Comparison of ENCODE assay signal across 14 cellular contexts in the genomic region with DNA sequence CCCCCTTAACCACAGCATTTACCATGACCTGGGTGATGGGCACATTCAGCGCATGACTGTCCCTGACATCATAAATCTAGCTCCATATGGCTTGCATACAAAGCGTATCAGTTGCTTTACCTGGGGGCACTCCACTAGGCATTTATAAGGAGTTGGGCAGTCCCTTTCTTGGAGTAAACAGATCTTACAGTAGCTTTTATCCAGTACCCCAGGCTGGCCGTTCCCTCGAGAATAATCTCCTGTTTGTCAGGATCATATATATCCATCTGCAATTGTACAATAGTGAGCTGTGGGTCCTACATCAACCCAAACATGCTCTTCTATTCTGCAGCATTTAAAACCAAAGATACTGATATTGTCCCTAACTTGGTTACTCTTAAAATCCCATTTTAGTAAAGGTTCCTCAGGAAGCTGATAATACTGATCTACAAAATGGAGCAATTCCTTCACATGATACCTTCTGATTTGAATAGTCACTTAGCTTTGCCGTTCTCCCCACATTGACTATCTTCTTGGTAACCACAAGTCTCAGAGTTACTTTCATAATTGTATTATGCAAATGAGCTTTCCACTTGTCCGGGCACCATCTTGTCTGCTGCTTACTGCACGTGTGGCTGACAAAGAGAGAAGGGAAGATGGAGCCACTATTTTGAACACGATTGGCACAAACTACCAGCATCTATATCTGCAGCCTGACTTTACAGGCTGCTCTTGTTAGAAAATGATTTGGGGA.
DNase-seq lines count a peak whose midpoint lies in the region; ATAC-seq lines count a peak whose summit lies in the region.
"Had no signal": no experiment of that assay in that cellular context is flagged by ENCODE, and none has a peak within 500 bp of the region (broad histone marks: within the 10 kb centered on the region; RNA-seq: fewer than 3 reads in every experiment).

No MANE protein-coding gene starts in this region.

- H3F3A ChIP-seq in GM23248 (ENCODE audit: insufficient read depth) = no peaks in the 10 kb centered on the region

- no peaks in the 10 kb centered on the region for H3K9me3 ChIP-seq in GM23248 (ENCODE audit: low read depth)
- H3K9me3 ChIP-seq: prostate gland had no signal

- H3K9ac ChIP-seq in GM23248 = no peak overlapping the region

- DNase-seq in GM23248 = no peak
- DNase-seq in NCI-H2029 (lab: John Stamatoyannopoulos, UW) = no peak
- no peak for DNase-seq in cortex of kidney (lab: John Stamatoyannopoulos, UW)
- no peak for DNase-seq in activated CD4-positive, alpha-beta T cell treated with anti-CD3 and anti-CD28 coated beads for 4 hours
- DNase-seq: COR-L47, Karpas-422, NCI-H187, NCI-H82 had no signal

- H3K4me1 ChIP-seq in GM23248 (ENCODE audit: insufficient read depth) = no peaks in the 10 kb centered on the region
- H3K4me1 ChIP-seq: prostate gland had no signal

- H3K9me2 ChIP-seq in GM23248 (ENCODE audit: insufficient read depth) = no peaks in the 10 kb centered on the region

- H3K79me2 ChIP-seq in GM23248 (ENCODE audit: insufficient read depth) = no peaks in the 10 kb centered on the region

- H3K4me3 ChIP-seq in GM23248 = no peak overlapping the region
- H3K4me3 ChIP-seq: prostate gland had no signal

- H3K27ac ChIP-seq in GM23248 = no peak overlapping the region
- H3K27ac ChIP-seq: epithelial cell of prostate, prostate gland had no signal

- no peak overlapping the region for H3K4me2 ChIP-seq in GM23248 (ENCODE audit: unreplicated experiment)

- no peaks in the 10 kb centered on the region for H3K27me3 ChIP-seq in GM23248 (replicated peaks; ENCODE audit: insufficient read depth)

- H2AFZ ChIP-seq in GM23248 = no peak overlapping the region

- ATAC-seq in GM18498 (IDR thresholded peaks at IDR 0.05; ENCODE audit: unreplicated experiment) (peak; percentile 89), GM19395 (IDR thresholded peaks at IDR 0.05; ENCODE audit: unreplicated experiment) (peak; percentile 93), HG02798 (IDR thresholded peaks at IDR 0.05; ENCODE audit: poor library complexity, unreplicated experiment) (peak; percentile 91), HG03457 (IDR thresholded peaks at IDR 0.05; ENCODE audit: unreplicated experiment) (peak; percentile 85)

- WGBS in GM23248 (ENCODE audit: low coverage in 1 of 2, low lambda C conversion rate in 2 of 2, missing lambda C conversion rate in 2 of 2), 2 experiments = 37% methylated on average over 8 of the region's 8 CpGs

- H3K36me3 ChIP-seq in GM23248 (ENCODE audit: low read depth) = no peaks in the 10 kb centered on the region
- H3K36me3 ChIP-seq: prostate gland had no signal

- in situ Hi-C loops in GM23248 (cut with MboI) = no loop called here

- H4K20me1 ChIP-seq in GM23248 (ENCODE audit: insufficient read depth) = no peaks in the 10 kb centered on the region
